Comparison of ENCODE assay signal across 14 cellular contexts in the genomic region with DNA sequence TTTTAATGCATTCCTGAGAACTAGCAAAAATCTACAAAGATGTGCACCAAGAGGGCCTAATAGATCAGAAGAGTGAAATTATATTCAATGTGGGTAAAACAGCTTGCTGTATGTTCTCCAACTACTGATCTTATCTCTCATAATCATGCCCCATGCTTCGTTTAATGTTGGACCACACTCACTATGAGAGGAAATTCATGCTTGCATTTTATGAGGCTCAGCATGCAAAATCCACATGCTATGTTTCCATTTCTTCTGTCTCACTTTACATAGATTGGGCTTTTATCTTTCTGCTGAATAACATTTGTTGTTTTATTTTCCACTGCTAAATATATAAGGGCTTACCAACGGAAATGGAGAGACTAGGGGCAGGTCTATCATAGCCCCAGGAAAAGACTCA.
DNase-seq lines count a peak whose midpoint lies in the region; ATAC-seq and TF ChIP-seq lines count a peak whose summit lies in the region.
"Had no signal": no experiment of that assay in that cellular context is flagged by ENCODE, and none has a peak within 500 bp of the region (broad histone marks: within the 10 kb centered on the region; RNA-seq: fewer than 3 reads in every experiment).

No MANE protein-coding gene starts in this region.

- TF ChIP-seq CTCF in DND-41 (IDR thresholded peaks at IDR 0.05; ENCODE audit: borderline replicate concordance, extremely low read depth, low read length, poor library complexity, severe bottlenecking) (no peak), Loucy (conservative IDR thresholded peaks at IDR 0.05; ENCODE audit: low read length) (no peak), dorsolateral prefrontal cortex (IDR thresholded peaks at IDR 0.05 in 54 of 56, conservative IDR thresholded peaks at IDR 0.05 in 2 of 56; ENCODE audit: low read depth in 1 of 56, partially characterized antibody in 56 of 56) (no peak)

- peak; percentile 55 for ATAC-seq in DND-41 (ENCODE audit: insufficient read depth, low read depth)
- ATAC-seq: HCT116 had no signal

- no peaks in the 10 kb centered on the region for H3K9me2 ChIP-seq in Loucy (replicated peaks; ENCODE audit: low read depth, low read length)

- H3K27me3 ChIP-seq in DND-41 (ENCODE audit: insufficient read depth, low read length, poor library complexity) (no peaks in the 10 kb centered on the region), Loucy (ENCODE audit: insufficient read depth, low read length, poor library complexity, severe bottlenecking) (no peaks in the 10 kb centered on the region), dorsolateral prefrontal cortex (no peaks in the 10 kb centered on the region)
- H3K27me3 ChIP-seq: BE2C had no signal

- no peak overlapping the region for H2AFZ ChIP-seq in DND-41 (ENCODE audit: low read depth, low read length)
- H2AFZ ChIP-seq in Loucy (ENCODE audit: low read length): no peak overlapping the region
- H2AFZ ChIP-seq: GM23248 had no signal

- peaks cover 11% of the 10 kb centered on the region for H3F3A ChIP-seq in Loucy (ENCODE audit: low read depth)

- DNase-seq in DND-41 (no peak), NCI-H69 (lab: John Stamatoyannopoulos, UW) (peak; percentile 34), foreskin melanocyte (peak; percentile 50), dorsolateral prefrontal cortex (no peak), NCI-H1694 treated with DMSO at 0.1 percent for 48 hours (lab: John Stamatoyannopoulos, UW) (no peak), NCI-H187 (lab: John Stamatoyannopoulos, UW) (no peak)
- DNase-seq: BE2C; CD4-positive, alpha-beta memory T cell; COR-L47; DMS53; GM23248 had no signal

- H3K79me2 ChIP-seq in DND-41 (ENCODE audit: insufficient read depth, low read length) (no peaks in the 10 kb centered on the region), Loucy (ENCODE audit: insufficient read depth, low read length) (no peaks in the 10 kb centered on the region)

- no peaks in the 10 kb centered on the region for H3K4me1 ChIP-seq in DND-41 (ENCODE audit: insufficient read depth, low read length)
- H3K4me1 ChIP-seq in Loucy (ENCODE audit: insufficient read depth, low read length, poor library complexity, severe bottlenecking): peaks cover 26% of the 10 kb centered on the region
- H3K4me1 ChIP-seq: BE2C had no signal

- H3K4me2 ChIP-seq in DND-41 (ENCODE audit: insufficient read depth, low read length) (no peak overlapping the region), Loucy (ENCODE audit: low read depth, low read length, poor library complexity, severe bottlenecking) (peak overlapping the region; percentile 85)

- H4K20me1 ChIP-seq in DND-41 (ENCODE audit: insufficient read depth, low read length) (no peaks in the 10 kb centered on the region), Loucy (ENCODE audit: insufficient read depth, low read length, poor library complexity, severe bottlenecking) (no peaks in the 10 kb centered on the region)

- no peaks in the 10 kb centered on the region for H3K36me3 ChIP-seq in DND-41 (ENCODE audit: insufficient read depth, low read length)
- no peaks in the 10 kb centered on the region for H3K36me3 ChIP-seq in Loucy (ENCODE audit: insufficient read depth, low read length)
- H3K36me3 ChIP-seq: BE2C had no signal

- H3K9ac ChIP-seq in DND-41 (ENCODE audit: low read depth, low read length): no peak overlapping the region
- H3K9ac ChIP-seq in Loucy (ENCODE audit: low read depth, low read length, poor library complexity, severe bottlenecking): no peak overlapping the region
- H3K9ac ChIP-seq: GM23248 had no signal

- no peak overlapping the region for H3K4me3 ChIP-seq in DND-41 (ENCODE audit: low read depth in 1 of 2, low read length in 2 of 2)
- peak overlapping the region; percentile 67 for H3K4me3 ChIP-seq in Loucy (ENCODE audit: low read length, poor library complexity, severe bottlenecking)
- H3K4me3 ChIP-seq in dorsolateral prefrontal cortex: no peak overlapping the region
- H3K4me3 ChIP-seq: GM23248 had no signal

- H3K27ac ChIP-seq in DND-41 (ENCODE audit: low read length) (no peak overlapping the region), dorsolateral prefrontal cortex (no peak overlapping the region)
- H3K27ac ChIP-seq: C4-2B, GM23248 had no signal

- H3K9me3 ChIP-seq in DND-41 (ENCODE audit: insufficient read depth, low read length, severe bottlenecking) (no peaks in the 10 kb centered on the region), Loucy (ENCODE audit: insufficient read depth, low read depth, low read length) (no peaks in the 10 kb centered on the region)
- H3K9me3 ChIP-seq: BE2C had no signal

- intact Hi-C loops in dorsolateral prefrontal cortex (cut with DNase I): no loop called here

Comparison
In these comparisons a context has a peak if more than half of its experiments do, and no peak if none do; other contexts are left out.
1. DNase-seq: peak in NCI-H69 (single experiment) and foreskin melanocyte (single experiment); none in DND-41 (single experiment), dorsolateral prefrontal cortex (0 of 10), NCI-H1694 treated with DMSO at 0.1 percent for 48 hours (single experiment) and NCI-H187 (0 of 2).